Comparison of ENCODE assay signal across 23 cellular contexts in genomic region chr20:45173531-45173930, GRCh38. TPM values are rescaled to one million over a fixed set of nuclear protein-coding genes. Genes with fewer than 3 reads are reported as not detected.
"Had no signal": no experiment of that assay in that cellular context is flagged by ENCODE, and none has a peak within 500 bp of the region (broad histone marks: within the 10 kb centered on the region; RNA-seq: fewer than 3 reads in every experiment).

No MANE protein-coding gene starts in this region.

- H3K36me3 ChIP-seq: brain microvascular endothelial cell had no signal

- DNase-seq: activated CD4-positive, alpha-beta memory T cell treated with anti-CD3 and anti-CD28 coated beads for 36 hours; activated CD4-positive, alpha-beta T cell treated with anti-CD3 and anti-CD28 coated beads, Interleukin-2, amount 10 ng/mL, durations not matched to agents 7 days and 5 days; activated CD4-positive, CD25-positive, alpha-beta regulatory T cell; activated CD8-positive, alpha-beta memory T cell treated with anti-CD3 and anti-CD28 coated beads for 24 hours; activated gamma-delta T cell; activated naive CD4-positive, alpha-beta T cell treated with anti-CD3 and anti-CD28 coated beads for 36 hours; activated naive CD8-positive, alpha-beta T cell treated with anti-CD3 and anti-CD28 coated beads for 36 hours; activated T-cell treated with anti-CD3 and anti-CD28 coated beads, Interleukin-2, amount 50 U/mL, for 4 hours; brain microvascular endothelial cell; caudate nucleus; MM.1S; NCI-H1105; NCI-H1436; NCI-H1694 treated with DMSO at 0.1 percent for 48 hours; NCI-H2081; NCI-H446; NCI-H524; SIG-M5; T-cell had no signal

- H3K4me3 ChIP-seq: SK-N-MC had no signal

- H3K27ac ChIP-seq: brain microvascular endothelial cell, SK-N-MC, VCaP had no signal

- ATAC-seq: activated T-cell treated with anti-CD3 and anti-CD28 coated beads, Interleukin-2, amount 50 U/mL, for 4 hours; T-cell had no signal

RNA-seq across cellular contexts. Expression of gene PI3, which starts 1.2 kb away (rescaled TPM):
- total RNA-seq: activated CD4-positive, alpha-beta memory T cell treated with anti-CD3 and anti-CD28 coated beads for 36 hours; activated CD4-positive, alpha-beta T cell treated with anti-CD3 and anti-CD28 coated beads, Interleukin-2, amount 10 ng/mL, durations not matched to agents 7 days and 5 days; activated naive CD4-positive, alpha-beta T cell treated with anti-CD3 and anti-CD28 coated beads for 36 hours; activated naive CD8-positive, alpha-beta T cell treated with anti-CD3 and anti-CD28 coated beads for 36 hours; cerebellum; T-helper 2 cell treated with Interferon-gamma antibody and Interleukin-4, amounts not matched to agents 100 ng/mL and 5 ng/mL, for 36 hours had no signal

RNA-seq across cellular contexts. Expression of gene SEMG1, which starts 33.3 kb away (rescaled TPM):
- total RNA-seq: activated CD4-positive, alpha-beta memory T cell treated with anti-CD3 and anti-CD28 coated beads for 36 hours; activated CD4-positive, alpha-beta T cell treated with anti-CD3 and anti-CD28 coated beads, Interleukin-2, amount 10 ng/mL, durations not matched to agents 7 days and 5 days; activated naive CD4-positive, alpha-beta T cell treated with anti-CD3 and anti-CD28 coated beads for 36 hours; activated naive CD8-positive, alpha-beta T cell treated with anti-CD3 and anti-CD28 coated beads for 36 hours; activated T-cell treated with anti-CD3 and anti-CD28 coated beads, Interleukin-2, amount 50 U/mL, for 4 hours; cerebellum; T-cell; T-helper 2 cell treated with Interferon-gamma antibody and Interleukin-4, amounts not matched to agents 100 ng/mL and 5 ng/mL, for 36 hours had no signal

RNA-seq across cellular contexts. Expression of gene SEMG2, which starts 47.6 kb away (rescaled TPM):
- total RNA-seq: activated CD4-positive, alpha-beta memory T cell treated with anti-CD3 and anti-CD28 coated beads for 36 hours; activated CD4-positive, alpha-beta T cell treated with anti-CD3 and anti-CD28 coated beads, Interleukin-2, amount 10 ng/mL, durations not matched to agents 7 days and 5 days; activated naive CD4-positive, alpha-beta T cell treated with anti-CD3 and anti-CD28 coated beads for 36 hours; activated naive CD8-positive, alpha-beta T cell treated with anti-CD3 and anti-CD28 coated beads for 36 hours; activated T-cell treated with anti-CD3 and anti-CD28 coated beads, Interleukin-2, amount 50 U/mL, for 4 hours; cerebellum; T-cell; T-helper 2 cell treated with Interferon-gamma antibody and Interleukin-4, amounts not matched to agents 100 ng/mL and 5 ng/mL, for 36 hours had no signal

RNA-seq across cellular contexts. Expression of gene WFDC12, which starts 49.3 kb away (rescaled TPM):
- total RNA-seq: activated CD4-positive, alpha-beta memory T cell treated with anti-CD3 and anti-CD28 coated beads for 36 hours; activated CD4-positive, alpha-beta T cell treated with anti-CD3 and anti-CD28 coated beads, Interleukin-2, amount 10 ng/mL, durations not matched to agents 7 days and 5 days; activated naive CD4-positive, alpha-beta T cell treated with anti-CD3 and anti-CD28 coated beads for 36 hours; activated naive CD8-positive, alpha-beta T cell treated with anti-CD3 and anti-CD28 coated beads for 36 hours; activated T-cell treated with anti-CD3 and anti-CD28 coated beads, Interleukin-2, amount 50 U/mL, for 4 hours; cerebellum; T-cell; T-helper 2 cell treated with Interferon-gamma antibody and Interleukin-4, amounts not matched to agents 100 ng/mL and 5 ng/mL, for 36 hours had no signal

RNA-seq across cellular contexts. Expression of gene WFDC5, which starts 58.6 kb away (rescaled TPM):
- total RNA-seq: activated CD4-positive, alpha-beta memory T cell treated with anti-CD3 and anti-CD28 coated beads for 36 hours; activated CD4-positive, alpha-beta T cell treated with anti-CD3 and anti-CD28 coated beads, Interleukin-2, amount 10 ng/mL, durations not matched to agents 7 days and 5 days; activated naive CD4-positive, alpha-beta T cell treated with anti-CD3 and anti-CD28 coated beads for 36 hours; activated T-cell treated with anti-CD3 and anti-CD28 coated beads, Interleukin-2, amount 50 U/mL, for 4 hours; cerebellum; T-cell; T-helper 2 cell treated with Interferon-gamma antibody and Interleukin-4, amounts not matched to agents 100 ng/mL and 5 ng/mL, for 36 hours had no signal
